In genomic region chr4:10084651-10085320, GRCh38 we compare ENCODE assay signal across 14 cellular contexts. TPM values are rescaled to one million over a fixed set of nuclear protein-coding genes. Genes with fewer than 3 reads are reported as not detected.
DNase-seq lines count a peak whose midpoint lies in the region; ATAC-seq and TF ChIP-seq lines count a peak whose summit lies in the region.
"Had no signal": no experiment of that assay in that cellular context is flagged by ENCODE, and none has a peak within 500 bp of the region (broad histone marks: within the 10 kb centered on the region; RNA-seq: fewer than 3 reads in every experiment).

No MANE protein-coding gene starts in this region.

- no peaks in the 10 kb centered on the region for H3K9me3 ChIP-seq in endodermal cell (ENCODE audit: control insufficient read depth, low read length)
- H3K9me3 ChIP-seq: breast epithelium had no signal

- TF ChIP-seq CTCF in mesothelial cell of epicardium (IDR thresholded peaks at IDR 0.05; ENCODE audit: unreplicated experiment) (no peak), endodermal cell (conservative IDR thresholded peaks at IDR 0.05) (no peak)

- peaks cover 80% of the 10 kb centered on the region for H3K36me3 Mint-ChIP-seq in central memory CD8-positive, alpha-beta T cell (ENCODE audit: insufficient read depth)
- peaks cover 27% of the 10 kb centered on the region for H3K36me3 Mint-ChIP-seq in mesothelial cell of epicardium
- H3K36me3 Mint-ChIP-seq in endodermal cell (ENCODE audit: low read depth): peaks cover 84% of the 10 kb centered on the region

- H3K4me3 Mint-ChIP-seq in central memory CD8-positive, alpha-beta T cell: no peak overlapping the region
- H3K4me3 Mint-ChIP-seq in mesothelial cell of epicardium (no peak overlapping the region), endodermal cell (no peak overlapping the region)
- H3K4me3 Mint-ChIP-seq in stimulated activated naive CD8-positive, alpha-beta T cell treated with anti-CD3 and anti-CD28 coated beads, Interleukin-15, amount 100 ng/mL, for 72 hours: no peak overlapping the region
- H3K4me3 Mint-ChIP-seq: neural progenitor cell had no signal

- no peaks in the 10 kb centered on the region for H3K4me1 ChIP-seq in endodermal cell (ENCODE audit: control insufficient read depth, insufficient read depth, low read length)
- H3K4me1 ChIP-seq: neural progenitor cell had no signal

- 94 to 97% methylated on average over 16 to 21 of the region's 21 CpGs for WGBS in endodermal cell (ENCODE audit: insufficient coverage in 1 of 2, insufficient read length in 1 of 2), 2 experiments

- H3K27ac Mint-ChIP-seq in central memory CD8-positive, alpha-beta T cell (ENCODE audit: low read depth): peak overlapping the region; percentile 46
- peak overlapping the region; percentile 39 for H3K27ac Mint-ChIP-seq in mesothelial cell of epicardium
- peak overlapping the region; percentile 63 to 82 for H3K27ac Mint-ChIP-seq in stimulated activated naive CD8-positive, alpha-beta T cell treated with anti-CD3 and anti-CD28 coated beads, Interleukin-15, amount 100 ng/mL, for 72 hours
- no peak overlapping the region for H3K27ac Mint-ChIP-seq in endodermal cell
- H3K27ac Mint-ChIP-seq: neural progenitor cell had no signal

- peak; percentile 15 for DNase-seq in activated T-cell treated with anti-CD3 and anti-CD28 coated beads, Interleukin-2, amount 50 U/mL, for 1 hour
- no peak for DNase-seq in activated T-cell treated with anti-CD3 and anti-CD28 coated beads, Interleukin-2, amount 50 U/mL, for 48 hours
- no peak for DNase-seq in central memory CD8-positive, alpha-beta T cell (ENCODE audit: low spot score in 2 of 2)
- DNase-seq in mesothelial cell of epicardium (ENCODE audit: low spot score in 2 of 2, unreplicated experiment in 2 of 2) (no peak), HCEC 1CT (no peak), endodermal cell (no peak)
- no peak for DNase-seq in stimulated activated naive CD8-positive, alpha-beta T cell treated with anti-CD3 and anti-CD28 coated beads, Interleukin-15, amount 100 ng/mL, for 72 hours
- DNase-seq: ACHN, Calu3, NCI-H226, trophoblast cell had no signal

- no peak overlapping the region for H3K4me3 ChIP-seq in endodermal cell (ENCODE audit: low read length)
- H3K4me3 ChIP-seq: breast epithelium, neural progenitor cell had no signal

- no peak overlapping the region for H3K9ac ChIP-seq in endodermal cell (ENCODE audit: extremely low read depth, low read length, poor library complexity, severe bottlenecking)
- H3K9ac ChIP-seq: neural progenitor cell had no signal

- H3K36me3 ChIP-seq in endodermal cell (ENCODE audit: control insufficient read depth, insufficient read depth, low read length): peaks cover 90% of the 10 kb centered on the region
- H3K36me3 ChIP-seq: breast epithelium, neural progenitor cell had no signal

- H3K27me3 Mint-ChIP-seq in central memory CD8-positive, alpha-beta T cell: no peaks in the 10 kb centered on the region
- no peaks in the 10 kb centered on the region for H3K27me3 Mint-ChIP-seq in mesothelial cell of epicardium (ENCODE audit: low read depth)
- H3K27me3 Mint-ChIP-seq in stimulated activated naive CD8-positive, alpha-beta T cell treated with anti-CD3 and anti-CD28 coated beads, Interleukin-15, amount 100 ng/mL, for 72 hours: no peaks in the 10 kb centered on the region
- no peaks in the 10 kb centered on the region for H3K27me3 Mint-ChIP-seq in endodermal cell (ENCODE audit: insufficient read depth)

- ATAC-seq in central memory CD8-positive, alpha-beta T cell (replicated peaks; ENCODE audit: extremely low read depth, poor library complexity, severe bottlenecking): no peak
- no peak for ATAC-seq in stimulated activated naive CD8-positive, alpha-beta T cell treated with anti-CD3 and anti-CD28 coated beads, Interleukin-15, amount 100 ng/mL, for 72 hours
- no peak for ATAC-seq in HG03521 (IDR thresholded peaks at IDR 0.05; ENCODE audit: unreplicated experiment)

- peaks cover 17% of the 10 kb centered on the region for H3K4me1 Mint-ChIP-seq in central memory CD8-positive, alpha-beta T cell
- no peaks in the 10 kb centered on the region for H3K4me1 Mint-ChIP-seq in mesothelial cell of epicardium
- peaks cover 4% of the 10 kb centered on the region for H3K4me1 Mint-ChIP-seq in stimulated activated naive CD8-positive, alpha-beta T cell treated with anti-CD3 and anti-CD28 coated beads, Interleukin-15, amount 100 ng/mL, for 72 hours
- no peaks in the 10 kb centered on the region for H3K4me1 Mint-ChIP-seq in endodermal cell
- H3K4me1 Mint-ChIP-seq: neural progenitor cell had no signal

- H3K9me3 Mint-ChIP-seq in central memory CD8-positive, alpha-beta T cell: no peaks in the 10 kb centered on the region
- H3K9me3 Mint-ChIP-seq in mesothelial cell of epicardium (no peaks in the 10 kb centered on the region), endodermal cell (no peaks in the 10 kb centered on the region)
- no peaks in the 10 kb centered on the region for H3K9me3 Mint-ChIP-seq in stimulated activated naive CD8-positive, alpha-beta T cell treated with anti-CD3 and anti-CD28 coated beads, Interleukin-15, amount 100 ng/mL, for 72 hours
- H3K9me3 Mint-ChIP-seq: neural progenitor cell had no signal

- H3K27me3 ChIP-seq in endodermal cell (ENCODE audit: control insufficient read depth, insufficient read depth, low read length, poor library complexity, severe bottlenecking): no peaks in the 10 kb centered on the region
- H3K27me3 ChIP-seq: breast epithelium, neural progenitor cell had no signal

- H3K27ac ChIP-seq in endodermal cell (ENCODE audit: low read depth, low read length): no peak overlapping the region
- H3K27ac ChIP-seq: breast epithelium, neural progenitor cell had no signal

RNA-seq across cellular contexts. Expression of gene WDR1, which starts 31.8 kb away (rescaled TPM):
- total RNA-seq in mesothelial cell of epicardium: 227 to 229 TPM (median 227 TPM) in 3 replicates
- 100 to 1,000 TPM; 222 to 345 TPM for total RNA-seq in endodermal cell
- 127 TPM for polyA plus RNA-seq in endodermal cell (2013, experiment 1 of 2)
- 106 TPM for polyA plus RNA-seq in endodermal cell (2013, experiment 2 of 2)
